In the genomic region with DNA sequence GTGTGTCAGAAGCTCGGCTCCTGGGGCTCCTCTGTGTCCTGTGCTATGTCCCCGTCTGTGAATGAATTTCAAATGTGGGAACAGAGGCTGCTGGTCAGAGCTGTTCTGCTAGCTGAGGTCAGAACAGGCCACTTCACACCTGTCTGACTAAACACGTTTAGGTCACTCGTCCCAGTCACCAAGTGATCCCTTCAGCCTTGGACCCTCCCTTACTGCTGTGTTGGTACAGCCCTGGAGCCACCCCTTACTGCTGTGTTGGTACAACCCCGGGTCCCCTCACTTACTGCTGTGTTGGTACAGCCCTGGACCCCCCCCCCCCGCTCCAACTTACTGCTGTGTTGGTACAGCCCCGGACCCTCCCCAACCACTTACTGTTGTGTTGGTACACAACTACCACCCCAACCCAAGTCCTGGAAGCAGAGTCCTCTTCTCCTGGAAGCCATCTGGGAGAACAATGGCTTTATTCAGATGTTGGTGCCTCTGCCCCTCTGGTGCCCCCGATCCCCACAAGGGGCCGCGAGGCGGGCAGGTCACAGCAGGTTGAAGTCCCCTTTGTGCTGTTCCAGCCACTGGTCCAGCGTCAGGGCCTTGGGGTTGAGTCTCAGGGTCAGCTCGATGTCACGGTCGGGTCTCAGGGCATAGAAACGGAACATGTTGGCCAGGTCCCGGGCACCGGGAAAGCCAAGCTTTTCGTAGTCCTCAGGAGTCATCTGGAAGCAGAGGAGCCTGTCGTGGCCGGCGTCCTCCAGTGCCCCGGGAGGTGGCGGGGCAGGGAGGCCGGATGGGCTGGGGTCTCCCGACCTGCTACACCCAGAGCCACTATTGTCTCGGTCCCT, we compare ENCODE assay signal across 1 cellular context.
TF ChIP-seq lines count a peak whose summit lies in the region.

No MANE protein-coding gene starts in this region.

TF ChIP-seq in HepG2, 621 proteins besides CTCF, POLR2A, EP300 and RAD21 (continued from another document and continues in another):
- TF ChIP-seq, protein P1, sequence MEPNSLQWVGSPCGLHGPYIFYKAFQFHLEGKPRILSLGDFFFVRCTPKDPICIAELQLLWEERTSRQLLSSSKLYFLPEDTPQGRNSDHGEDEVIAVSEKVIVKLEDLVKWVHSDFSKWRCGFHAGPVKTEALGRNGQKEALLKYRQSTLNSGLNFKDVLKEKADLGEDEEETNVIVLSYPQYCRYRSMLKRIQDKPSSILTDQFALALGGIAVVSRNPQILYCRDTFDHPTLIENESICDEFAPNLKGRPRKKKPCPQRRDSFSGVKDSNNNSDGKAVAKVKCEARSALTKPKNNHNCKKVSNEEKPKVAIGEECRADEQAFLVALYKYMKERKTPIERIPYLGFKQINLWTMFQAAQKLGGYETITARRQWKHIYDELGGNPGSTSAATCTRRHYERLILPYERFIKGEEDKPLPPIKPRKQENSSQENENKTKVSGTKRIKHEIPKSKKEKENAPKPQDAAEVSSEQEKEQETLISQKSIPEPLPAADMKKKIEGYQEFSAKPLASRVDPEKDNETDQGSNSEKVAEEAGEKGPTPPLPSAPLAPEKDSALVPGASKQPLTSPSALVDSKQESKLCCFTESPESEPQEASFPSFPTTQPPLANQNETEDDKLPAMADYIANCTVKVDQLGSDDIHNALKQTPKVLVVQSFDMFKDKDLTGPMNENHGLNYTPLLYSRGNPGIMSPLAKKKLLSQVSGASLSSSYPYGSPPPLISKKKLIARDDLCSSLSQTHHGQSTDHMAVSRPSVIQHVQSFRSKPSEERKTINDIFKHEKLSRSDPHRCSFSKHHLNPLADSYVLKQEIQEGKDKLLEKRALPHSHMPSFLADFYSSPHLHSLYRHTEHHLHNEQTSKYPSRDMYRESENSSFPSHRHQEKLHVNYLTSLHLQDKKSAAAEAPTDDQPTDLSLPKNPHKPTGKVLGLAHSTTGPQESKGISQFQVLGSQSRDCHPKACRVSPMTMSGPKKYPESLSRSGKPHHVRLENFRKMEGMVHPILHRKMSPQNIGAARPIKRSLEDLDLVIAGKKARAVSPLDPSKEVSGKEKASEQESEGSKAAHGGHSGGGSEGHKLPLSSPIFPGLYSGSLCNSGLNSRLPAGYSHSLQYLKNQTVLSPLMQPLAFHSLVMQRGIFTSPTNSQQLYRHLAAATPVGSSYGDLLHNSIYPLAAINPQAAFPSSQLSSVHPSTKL (CRISPR knock-in tag; IDR thresholded peaks at IDR 0.05), result peak; percentile 79
- TF ChIP-seq ZNF629 (CRISPR knock-in tag; conservative IDR thresholded peaks at IDR 0.05) (peak; percentile 35; the same call in 1 of the 2 replicates), XRCC5 (optimal IDR thresholded peaks at IDR 0.05; ENCODE audit: low read length) (peak; percentile 82), RFXANK (CRISPR knock-in tag; IDR thresholded peaks at IDR 0.05) (no peak), PBX2 (CRISPR knock-in tag; IDR thresholded peaks at IDR 0.05) (no peak), MEIS1 (CRISPR knock-in tag; IDR thresholded peaks at IDR 0.05; ENCODE audit: borderline replicate concordance) (peak; percentile 63; the same call in 1 of the 2 replicates), DMAP1 (CRISPR knock-in tag; IDR thresholded peaks at IDR 0.05) (peak; percentile 44; the same call in 1 of the 2 replicates), NBN (conservative IDR thresholded peaks at IDR 0.05) (no peak), ZNF770 (CRISPR knock-in tag; IDR thresholded peaks at IDR 0.05) (peak; percentile 18; the same call in 1 of the 2 replicates), FOXM1 (CRISPR knock-in tag; IDR thresholded peaks at IDR 0.05) (no peak), ZNF75D (CRISPR knock-in tag; IDR thresholded peaks at IDR 0.05; ENCODE audit: borderline replicate concordance) (no peak), ZFP90 (CRISPR knock-in tag; IDR thresholded peaks at IDR 0.05; ENCODE audit: borderline replicate concordance) (peak; percentile 91), HNF4A (CRISPR knock-in tag; IDR thresholded peaks at IDR 0.05) (peak; percentile 89), NFATC3 (CRISPR knock-in tag; IDR thresholded peaks at IDR 0.05) (no peak), ZNF224 (CRISPR knock-in tag; IDR thresholded peaks at IDR 0.05) (0 out of 2 replicates have a peak, but pooled peaks have one; percentile 78), PHF8 (CRISPR knock-in tag; IDR thresholded peaks at IDR 0.05) (peak; percentile 46; the same call in 1 of the 2 replicates), TAF1 (CRISPR knock-in tag; IDR thresholded peaks at IDR 0.05) (peak; percentile 52; the same call in 1 of the 2 replicates), ZNF570 (CRISPR knock-in tag; IDR thresholded peaks at IDR 0.05; ENCODE audit: borderline replicate concordance) (no peak), JUND (CRISPR knock-in tag; IDR thresholded peaks at IDR 0.05) (no peak), KLF9 (CRISPR knock-in tag; IDR thresholded peaks at IDR 0.05; ENCODE audit: low read depth) (no peak), ZFP1 (CRISPR knock-in tag; IDR thresholded peaks at IDR 0.05) (no peak), RFX3 (CRISPR knock-in tag; IDR thresholded peaks at IDR 0.05) (no peak), CAMTA2 (CRISPR knock-in tag; IDR thresholded peaks at IDR 0.05; ENCODE audit: borderline replicate concordance) (no peak), ZNF543 (CRISPR knock-in tag; IDR thresholded peaks at IDR 0.05) (peak; percentile 57; the same call in 1 of the 2 replicates), AGO2 (optimal IDR thresholded peaks at IDR 0.05; ENCODE audit: low read depth, low read length) (peak; percentile 71), ZNF749 (CRISPR knock-in tag; IDR thresholded peaks at IDR 0.05; ENCODE audit: borderline replicate concordance) (peak; percentile 44; the same call in 1 of the 2 replicates), POLR2AphosphoS5 (IDR thresholded peaks at IDR 0.05; ENCODE audit: low read depth, low read length) (peak; percentile 68)
- TF ChIP-seq, protein P2, sequence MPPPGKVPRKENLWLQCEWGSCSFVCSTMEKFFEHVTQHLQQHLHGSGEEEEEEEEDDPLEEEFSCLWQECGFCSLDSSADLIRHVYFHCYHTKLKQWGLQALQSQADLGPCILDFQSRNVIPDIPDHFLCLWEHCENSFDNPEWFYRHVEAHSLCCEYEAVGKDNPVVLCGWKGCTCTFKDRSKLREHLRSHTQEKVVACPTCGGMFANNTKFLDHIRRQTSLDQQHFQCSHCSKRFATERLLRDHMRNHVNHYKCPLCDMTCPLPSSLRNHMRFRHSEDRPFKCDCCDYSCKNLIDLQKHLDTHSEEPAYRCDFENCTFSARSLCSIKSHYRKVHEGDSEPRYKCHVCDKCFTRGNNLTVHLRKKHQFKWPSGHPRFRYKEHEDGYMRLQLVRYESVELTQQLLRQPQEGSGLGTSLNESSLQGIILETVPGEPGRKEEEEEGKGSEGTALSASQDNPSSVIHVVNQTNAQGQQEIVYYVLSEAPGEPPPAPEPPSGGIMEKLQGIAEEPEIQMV (CRISPR knock-in tag; IDR thresholded peaks at IDR 0.05; ENCODE audit: low read depth), result no peak; the same call in none of the 2 replicates
- TF ChIP-seq, protein P3, sequence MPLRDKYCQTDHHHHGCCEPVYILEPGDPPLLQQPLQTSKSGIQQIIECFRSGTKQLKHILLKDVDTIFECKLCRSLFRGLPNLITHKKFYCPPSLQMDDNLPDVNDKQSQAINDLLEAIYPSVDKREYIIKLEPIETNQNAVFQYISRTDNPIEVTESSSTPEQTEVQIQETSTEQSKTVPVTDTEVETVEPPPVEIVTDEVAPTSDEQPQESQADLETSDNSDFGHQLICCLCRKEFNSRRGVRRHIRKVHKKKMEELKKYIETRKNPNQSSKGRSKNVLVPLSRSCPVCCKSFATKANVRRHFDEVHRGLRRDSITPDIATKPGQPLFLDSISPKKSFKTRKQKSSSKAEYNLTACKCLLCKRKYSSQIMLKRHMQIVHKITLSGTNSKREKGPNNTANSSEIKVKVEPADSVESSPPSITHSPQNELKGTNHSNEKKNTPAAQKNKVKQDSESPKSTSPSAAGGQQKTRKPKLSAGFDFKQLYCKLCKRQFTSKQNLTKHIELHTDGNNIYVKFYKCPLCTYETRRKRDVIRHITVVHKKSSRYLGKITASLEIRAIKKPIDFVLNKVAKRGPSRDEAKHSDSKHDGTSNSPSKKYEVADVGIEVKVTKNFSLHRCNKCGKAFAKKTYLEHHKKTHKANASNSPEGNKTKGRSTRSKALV (CRISPR knock-in tag; IDR thresholded peaks at IDR 0.05), result 0 out of 2 replicates have a peak, but pooled peaks have one; percentile 39
- TF ChIP-seq, protein P4, sequence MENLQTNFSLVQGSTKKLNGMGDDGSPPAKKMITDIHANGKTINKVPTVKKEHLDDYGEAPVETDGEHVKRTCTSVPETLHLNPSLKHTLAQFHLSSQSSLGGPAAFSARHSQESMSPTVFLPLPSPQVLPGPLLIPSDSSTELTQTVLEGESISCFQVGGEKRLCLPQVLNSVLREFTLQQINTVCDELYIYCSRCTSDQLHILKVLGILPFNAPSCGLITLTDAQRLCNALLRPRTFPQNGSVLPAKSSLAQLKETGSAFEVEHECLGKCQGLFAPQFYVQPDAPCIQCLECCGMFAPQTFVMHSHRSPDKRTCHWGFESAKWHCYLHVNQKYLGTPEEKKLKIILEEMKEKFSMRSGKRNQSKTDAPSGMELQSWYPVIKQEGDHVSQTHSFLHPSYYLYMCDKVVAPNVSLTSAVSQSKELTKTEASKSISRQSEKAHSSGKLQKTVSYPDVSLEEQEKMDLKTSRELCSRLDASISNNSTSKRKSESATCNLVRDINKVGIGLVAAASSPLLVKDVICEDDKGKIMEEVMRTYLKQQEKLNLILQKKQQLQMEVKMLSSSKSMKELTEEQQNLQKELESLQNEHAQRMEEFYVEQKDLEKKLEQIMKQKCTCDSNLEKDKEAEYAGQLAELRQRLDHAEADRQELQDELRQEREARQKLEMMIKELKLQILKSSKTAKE (CRISPR knock-in tag; IDR thresholded peaks at IDR 0.05; ENCODE audit: borderline replicate concordance), result peak; percentile 87
- TF ChIP-seq, protein P5, sequence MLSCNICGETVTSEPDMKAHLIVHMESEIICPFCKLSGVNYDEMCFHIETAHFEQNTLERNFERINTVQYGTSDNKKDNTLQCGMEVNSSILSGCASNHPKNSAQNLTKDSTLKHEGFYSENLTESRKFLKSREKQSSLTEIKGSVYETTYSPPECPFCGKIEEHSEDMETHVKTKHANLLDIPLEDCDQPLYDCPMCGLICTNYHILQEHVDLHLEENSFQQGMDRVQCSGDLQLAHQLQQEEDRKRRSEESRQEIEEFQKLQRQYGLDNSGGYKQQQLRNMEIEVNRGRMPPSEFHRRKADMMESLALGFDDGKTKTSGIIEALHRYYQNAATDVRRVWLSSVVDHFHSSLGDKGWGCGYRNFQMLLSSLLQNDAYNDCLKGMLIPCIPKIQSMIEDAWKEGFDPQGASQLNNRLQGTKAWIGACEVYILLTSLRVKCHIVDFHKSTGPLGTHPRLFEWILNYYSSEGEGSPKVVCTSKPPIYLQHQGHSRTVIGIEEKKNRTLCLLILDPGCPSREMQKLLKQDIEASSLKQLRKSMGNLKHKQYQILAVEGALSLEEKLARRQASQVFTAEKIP (CRISPR knock-in tag; IDR thresholded peaks at IDR 0.05; ENCODE audit: borderline replicate concordance), result no peak
- TF ChIP-seq, protein P6, sequence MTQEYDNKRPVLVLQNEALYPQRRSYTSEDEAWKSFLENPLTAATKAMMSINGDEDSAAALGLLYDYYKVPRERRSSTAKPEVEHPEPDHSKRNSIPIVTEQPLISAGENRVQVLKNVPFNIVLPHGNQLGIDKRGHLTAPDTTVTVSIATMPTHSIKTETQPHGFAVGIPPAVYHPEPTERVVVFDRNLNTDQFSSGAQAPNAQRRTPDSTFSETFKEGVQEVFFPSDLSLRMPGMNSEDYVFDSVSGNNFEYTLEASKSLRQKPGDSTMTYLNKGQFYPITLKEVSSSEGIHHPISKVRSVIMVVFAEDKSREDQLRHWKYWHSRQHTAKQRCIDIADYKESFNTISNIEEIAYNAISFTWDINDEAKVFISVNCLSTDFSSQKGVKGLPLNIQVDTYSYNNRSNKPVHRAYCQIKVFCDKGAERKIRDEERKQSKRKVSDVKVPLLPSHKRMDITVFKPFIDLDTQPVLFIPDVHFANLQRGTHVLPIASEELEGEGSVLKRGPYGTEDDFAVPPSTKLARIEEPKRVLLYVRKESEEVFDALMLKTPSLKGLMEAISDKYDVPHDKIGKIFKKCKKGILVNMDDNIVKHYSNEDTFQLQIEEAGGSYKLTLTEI (CRISPR knock-in tag; conservative IDR thresholded peaks at IDR 0.05), result no peak
- TF ChIP-seq, protein P7, sequence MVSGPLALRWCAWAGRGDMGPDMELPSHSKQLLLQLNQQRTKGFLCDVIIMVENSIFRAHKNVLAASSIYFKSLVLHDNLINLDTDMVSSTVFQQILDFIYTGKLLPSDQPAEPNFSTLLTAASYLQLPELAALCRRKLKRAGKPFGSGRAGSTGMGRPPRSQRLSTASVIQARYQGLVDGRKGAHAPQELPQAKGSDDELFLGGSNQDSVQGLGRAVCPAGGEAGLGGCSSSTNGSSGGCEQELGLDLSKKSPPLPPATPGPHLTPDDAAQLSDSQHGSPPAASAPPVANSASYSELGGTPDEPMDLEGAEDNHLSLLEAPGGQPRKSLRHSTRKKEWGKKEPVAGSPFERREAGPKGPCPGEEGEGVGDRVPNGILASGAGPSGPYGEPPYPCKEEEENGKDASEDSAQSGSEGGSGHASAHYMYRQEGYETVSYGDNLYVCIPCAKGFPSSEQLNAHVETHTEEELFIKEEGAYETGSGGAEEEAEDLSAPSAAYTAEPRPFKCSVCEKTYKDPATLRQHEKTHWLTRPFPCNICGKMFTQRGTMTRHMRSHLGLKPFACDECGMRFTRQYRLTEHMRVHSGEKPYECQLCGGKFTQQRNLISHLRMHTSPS (CRISPR knock-in tag; IDR thresholded peaks at IDR 0.05; ENCODE audit: low read depth), result peak; percentile 93
- TF ChIP-seq, protein P8, sequence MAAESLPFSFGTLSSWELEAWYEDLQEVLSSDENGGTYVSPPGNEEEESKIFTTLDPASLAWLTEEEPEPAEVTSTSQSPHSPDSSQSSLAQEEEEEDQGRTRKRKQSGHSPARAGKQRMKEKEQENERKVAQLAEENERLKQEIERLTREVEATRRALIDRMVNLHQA (CRISPR knock-in tag; IDR thresholded peaks at IDR 0.05), result no peak
